1 cellular context compared by ENCODE assay signal in the genomic region with DNA sequence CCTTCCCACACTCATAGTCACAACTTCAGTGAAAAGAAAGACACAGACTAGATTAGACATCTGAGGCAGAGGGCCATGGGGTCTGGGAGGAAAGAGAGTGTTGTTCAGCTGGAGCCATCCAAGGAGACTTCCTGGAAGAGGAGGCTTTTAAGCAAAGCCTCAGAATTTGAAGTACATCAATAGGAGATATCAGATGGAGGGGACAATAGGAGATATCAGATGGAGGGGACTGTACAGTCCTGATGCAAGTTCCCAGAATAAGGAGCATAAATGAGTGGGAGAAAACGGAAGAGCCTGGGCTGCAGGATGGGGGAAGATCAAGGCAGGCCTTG.
TF ChIP-seq lines count a peak whose summit lies in the region.

No MANE protein-coding gene starts in this region.

TF ChIP-seq in A549, 52 proteins besides CTCF, POLR2A, EP300 and RAD21:
- TF ChIP-seq HMGXB4 (CRISPR knock-in tag; IDR thresholded peaks at IDR 0.05; ENCODE audit: borderline replicate concordance) (no peak), ZFP36 (IDR thresholded peaks at IDR 0.05; ENCODE audit: borderline replicate concordance, partially characterized antibody) (peak; percentile 83), CBX2 (IDR thresholded peaks at IDR 0.05; ENCODE audit: borderline replicate concordance, low read depth) (no peak)
